ENCODE assay signal across 1 cellular context in the genomic region with DNA sequence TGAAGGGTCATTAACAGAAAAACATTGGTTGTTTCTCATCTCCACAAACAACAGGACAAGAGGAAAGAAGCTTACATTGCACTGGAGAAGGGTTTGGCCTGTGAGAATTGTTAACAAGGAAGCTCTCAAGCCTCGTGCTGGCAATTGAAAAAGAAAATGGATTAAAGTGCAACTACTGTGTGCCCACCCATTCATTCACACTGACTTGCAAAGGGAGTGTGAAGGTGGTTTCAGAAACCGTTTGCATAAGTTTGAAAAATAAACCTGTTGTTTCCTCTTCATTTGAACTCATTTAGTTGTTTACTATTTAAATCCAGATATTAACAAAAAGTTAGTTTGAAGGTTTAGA.
TF ChIP-seq lines count a peak whose summit lies in the region.

No MANE protein-coding gene starts in this region.

TF ChIP-seq in GM23338, 12 proteins besides CTCF, POLR2A, EP300 and RAD21 (continued from another document):
- TF ChIP-seq, protein P1, sequence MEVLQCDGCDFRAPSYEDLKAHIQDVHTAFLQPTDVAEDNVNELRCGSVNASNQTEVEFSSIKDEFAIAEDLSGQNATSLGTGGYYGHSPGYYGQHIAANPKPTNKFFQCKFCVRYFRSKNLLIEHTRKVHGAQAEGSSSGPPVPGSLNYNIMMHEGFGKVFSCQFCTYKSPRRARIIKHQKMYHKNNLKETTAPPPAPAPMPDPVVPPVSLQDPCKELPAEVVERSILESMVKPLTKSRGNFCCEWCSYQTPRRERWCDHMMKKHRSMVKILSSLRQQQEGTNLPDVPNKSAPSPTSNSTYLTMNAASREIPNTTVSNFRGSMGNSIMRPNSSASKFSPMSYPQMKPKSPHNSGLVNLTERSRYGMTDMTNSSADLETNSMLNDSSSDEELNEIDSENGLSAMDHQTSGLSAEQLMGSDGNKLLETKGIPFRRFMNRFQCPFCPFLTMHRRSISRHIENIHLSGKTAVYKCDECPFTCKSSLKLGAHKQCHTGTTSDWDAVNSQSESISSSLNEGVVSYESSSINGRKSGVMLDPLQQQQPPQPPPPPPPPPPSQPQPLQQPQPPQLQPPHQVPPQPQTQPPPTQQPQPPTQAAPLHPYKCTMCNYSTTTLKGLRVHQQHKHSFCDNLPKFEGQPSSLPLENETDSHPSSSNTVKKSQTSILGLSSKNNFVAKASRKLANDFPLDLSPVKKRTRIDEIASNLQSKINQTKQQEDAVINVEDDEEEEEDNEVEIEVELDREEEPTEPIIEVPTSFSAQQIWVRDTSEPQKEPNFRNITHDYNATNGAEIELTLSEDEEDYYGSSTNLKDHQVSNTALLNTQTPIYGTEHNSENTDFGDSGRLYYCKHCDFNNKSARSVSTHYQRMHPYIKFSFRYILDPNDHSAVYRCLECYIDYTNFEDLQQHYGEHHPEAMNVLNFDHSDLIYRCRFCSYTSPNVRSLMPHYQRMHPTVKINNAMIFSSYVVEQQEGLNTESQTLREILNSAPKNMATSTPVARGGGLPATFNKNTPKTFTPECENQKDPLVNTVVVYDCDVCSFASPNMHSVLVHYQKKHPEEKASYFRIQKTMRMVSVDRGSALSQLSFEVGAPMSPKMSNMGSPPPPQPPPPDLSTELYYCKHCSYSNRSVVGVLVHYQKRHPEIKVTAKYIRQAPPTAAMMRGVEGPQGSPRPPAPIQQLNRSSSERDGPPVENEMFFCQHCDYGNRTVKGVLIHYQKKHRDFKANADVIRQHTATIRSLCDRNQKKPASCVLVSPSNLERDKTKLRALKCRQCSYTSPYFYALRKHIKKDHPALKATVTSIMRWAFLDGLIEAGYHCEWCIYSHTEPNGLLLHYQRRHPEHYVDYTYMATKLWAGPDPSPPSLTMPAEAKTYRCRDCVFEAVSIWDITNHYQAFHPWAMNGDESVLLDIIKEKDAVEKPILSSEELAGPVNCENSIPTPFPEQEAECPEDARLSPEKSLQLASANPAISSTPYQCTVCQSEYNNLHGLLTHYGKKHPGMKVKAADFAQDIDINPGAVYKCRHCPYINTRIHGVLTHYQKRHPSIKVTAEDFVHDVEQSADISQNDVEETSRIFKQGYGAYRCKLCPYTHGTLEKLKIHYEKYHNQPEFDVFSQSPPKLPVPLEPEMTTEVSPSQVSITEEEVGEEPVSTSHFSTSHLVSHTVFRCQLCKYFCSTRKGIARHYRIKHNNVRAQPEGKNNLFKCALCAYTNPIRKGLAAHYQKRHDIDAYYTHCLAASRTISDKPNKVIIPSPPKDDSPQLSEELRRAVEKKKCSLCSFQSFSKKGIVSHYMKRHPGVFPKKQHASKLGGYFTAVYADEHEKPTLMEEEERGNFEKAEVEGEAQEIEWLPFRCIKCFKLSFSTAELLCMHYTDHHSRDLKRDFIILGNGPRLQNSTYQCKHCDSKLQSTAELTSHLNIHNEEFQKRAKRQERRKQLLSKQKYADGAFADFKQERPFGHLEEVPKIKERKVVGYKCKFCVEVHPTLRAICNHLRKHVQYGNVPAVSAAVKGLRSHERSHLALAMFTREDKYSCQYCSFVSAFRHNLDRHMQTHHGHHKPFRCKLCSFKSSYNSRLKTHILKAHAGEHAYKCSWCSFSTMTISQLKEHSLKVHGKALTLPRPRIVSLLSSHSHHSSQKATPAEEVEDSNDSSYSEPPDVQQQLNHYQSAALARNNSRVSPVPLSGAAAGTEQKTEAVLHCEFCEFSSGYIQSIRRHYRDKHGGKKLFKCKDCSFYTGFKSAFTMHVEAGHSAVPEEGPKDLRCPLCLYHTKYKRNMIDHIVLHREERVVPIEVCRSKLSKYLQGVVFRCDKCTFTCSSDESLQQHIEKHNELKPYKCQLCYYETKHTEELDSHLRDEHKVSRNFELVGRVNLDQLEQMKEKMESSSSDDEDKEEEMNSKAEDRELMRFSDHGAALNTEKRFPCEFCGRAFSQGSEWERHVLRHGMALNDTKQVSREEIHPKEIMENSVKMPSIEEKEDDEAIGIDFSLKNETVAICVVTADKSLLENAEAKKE (CRISPR knock-in tag; IDR thresholded peaks at IDR 0.05), result no peak
- TF ChIP-seq JUNB (IDR thresholded peaks at IDR 0.05; ENCODE audit: unreplicated experiment) (no peak), EZH2 (IDR thresholded peaks at IDR 0.05; ENCODE audit: low read depth, unreplicated experiment) (no peak), STAT1 (IDR thresholded peaks at IDR 0.05; ENCODE audit: unreplicated experiment) (no peak), NANOG (IDR thresholded peaks at IDR 0.05; ENCODE audit: borderline replicate concordance) (no peak), ZNF114 (CRISPR knock-in tag; IDR thresholded peaks at IDR 0.05) (no peak)
- TF ChIP-seq, protein P2, sequence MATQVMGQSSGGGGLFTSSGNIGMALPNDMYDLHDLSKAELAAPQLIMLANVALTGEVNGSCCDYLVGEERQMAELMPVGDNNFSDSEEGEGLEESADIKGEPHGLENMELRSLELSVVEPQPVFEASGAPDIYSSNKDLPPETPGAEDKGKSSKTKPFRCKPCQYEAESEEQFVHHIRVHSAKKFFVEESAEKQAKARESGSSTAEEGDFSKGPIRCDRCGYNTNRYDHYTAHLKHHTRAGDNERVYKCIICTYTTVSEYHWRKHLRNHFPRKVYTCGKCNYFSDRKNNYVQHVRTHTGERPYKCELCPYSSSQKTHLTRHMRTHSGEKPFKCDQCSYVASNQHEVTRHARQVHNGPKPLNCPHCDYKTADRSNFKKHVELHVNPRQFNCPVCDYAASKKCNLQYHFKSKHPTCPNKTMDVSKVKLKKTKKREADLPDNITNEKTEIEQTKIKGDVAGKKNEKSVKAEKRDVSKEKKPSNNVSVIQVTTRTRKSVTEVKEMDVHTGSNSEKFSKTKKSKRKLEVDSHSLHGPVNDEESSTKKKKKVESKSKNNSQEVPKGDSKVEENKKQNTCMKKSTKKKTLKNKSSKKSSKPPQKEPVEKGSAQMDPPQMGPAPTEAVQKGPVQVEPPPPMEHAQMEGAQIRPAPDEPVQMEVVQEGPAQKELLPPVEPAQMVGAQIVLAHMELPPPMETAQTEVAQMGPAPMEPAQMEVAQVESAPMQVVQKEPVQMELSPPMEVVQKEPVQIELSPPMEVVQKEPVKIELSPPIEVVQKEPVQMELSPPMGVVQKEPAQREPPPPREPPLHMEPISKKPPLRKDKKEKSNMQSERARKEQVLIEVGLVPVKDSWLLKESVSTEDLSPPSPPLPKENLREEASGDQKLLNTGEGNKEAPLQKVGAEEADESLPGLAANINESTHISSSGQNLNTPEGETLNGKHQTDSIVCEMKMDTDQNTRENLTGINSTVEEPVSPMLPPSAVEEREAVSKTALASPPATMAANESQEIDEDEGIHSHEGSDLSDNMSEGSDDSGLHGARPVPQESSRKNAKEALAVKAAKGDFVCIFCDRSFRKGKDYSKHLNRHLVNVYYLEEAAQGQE (IDR thresholded peaks at IDR 0.05; ENCODE audit: unreplicated experiment), result no peak
- TF ChIP-seq, protein P3, sequence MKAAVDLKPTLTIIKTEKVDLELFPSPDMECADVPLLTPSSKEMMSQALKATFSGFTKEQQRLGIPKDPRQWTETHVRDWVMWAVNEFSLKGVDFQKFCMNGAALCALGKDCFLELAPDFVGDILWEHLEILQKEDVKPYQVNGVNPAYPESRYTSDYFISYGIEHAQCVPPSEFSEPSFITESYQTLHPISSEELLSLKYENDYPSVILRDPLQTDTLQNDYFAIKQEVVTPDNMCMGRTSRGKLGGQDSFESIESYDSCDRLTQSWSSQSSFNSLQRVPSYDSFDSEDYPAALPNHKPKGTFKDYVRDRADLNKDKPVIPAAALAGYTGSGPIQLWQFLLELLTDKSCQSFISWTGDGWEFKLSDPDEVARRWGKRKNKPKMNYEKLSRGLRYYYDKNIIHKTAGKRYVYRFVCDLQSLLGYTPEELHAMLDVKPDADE (IDR thresholded peaks at IDR 0.05), result no peak
